Comparison of ENCODE assay signal across 16 cellular contexts in genomic region chr17:64083093-64083492, GRCh38. TPM values are rescaled to one million over a fixed set of nuclear protein-coding genes. Genes with fewer than 3 reads are reported as not detected.
DNase-seq lines count a peak whose midpoint lies in the region; ATAC-seq and TF ChIP-seq lines count a peak whose summit lies in the region.
"Had no signal": no experiment of that assay in that cellular context is flagged by ENCODE, and none has a peak within 500 bp of the region (broad histone marks: within the 10 kb centered on the region; RNA-seq: fewer than 3 reads in every experiment).

No MANE protein-coding gene starts in this region.

- intact Hi-C loops in activated CD4-positive, alpha-beta T cell treated with anti-CD3 and anti-CD28 coated beads for 36 hours (cut with DNase I, micrococcal nuclease) = loop anchor here in 1 of 2 experiments (2.0 to 5.0 kb wide), 2 partner anchors 16 to 49 kb away; partner anchors contain the start of gene ERN1
- intact Hi-C loops in Panc1 (cut with micrococcal nuclease; ENCODE audit: unreplicated experiment) = no loop called here

- H3K27me3 Mint-ChIP-seq in activated CD4-positive, alpha-beta T cell treated with anti-CD3 and anti-CD28 coated beads for 36 hours = no peaks in the 10 kb centered on the region
- H3K27me3 Mint-ChIP-seq in stimulated activated naive CD8-positive, alpha-beta T cell treated with anti-CD3 and anti-CD28 coated beads, Interleukin-15, amount 100 ng/mL, for 72 hours = no peaks in the 10 kb centered on the region
- H3K27me3 Mint-ChIP-seq: T-cell had no signal

- no peaks in the 10 kb centered on the region for H3K27me3 ChIP-seq in Panc1 (ENCODE audit: control insufficient read depth, insufficient read depth, low read length)
- no peaks in the 10 kb centered on the region for H3K27me3 ChIP-seq in foreskin keratinocyte
- H3K27me3 ChIP-seq: cardiac muscle cell, heart left ventricle had no signal

- in situ Hi-C loops in Panc1 (cut with HindIII; ENCODE audit: low pct_unique_long_range_greater_than_20kb, low sequenced_read_pairs) = no loop called here

- H3K27ac ChIP-seq in Panc1 (ENCODE audit: low read length) (peak overlapping the region; percentile 84; the same call in 1 of the 2 replicates), foreskin keratinocyte (peak overlapping the region; percentile 18)
- H3K27ac ChIP-seq: cardiac muscle cell had no signal

- H3K4me3 Mint-ChIP-seq in activated CD4-positive, alpha-beta T cell treated with anti-CD3 and anti-CD28 coated beads for 36 hours = peak overlapping the region; percentile 56
- peak overlapping the region; percentile 82 to 84 for H3K4me3 Mint-ChIP-seq in stimulated activated naive CD8-positive, alpha-beta T cell treated with anti-CD3 and anti-CD28 coated beads, Interleukin-15, amount 100 ng/mL, for 72 hours

- POLR2A ChIA-PET in activated CD4-positive, alpha-beta T cell treated with anti-CD3 and anti-CD28 coated beads for 36 hours (lab: Charles Lee) = interaction anchor here (0.9 kb wide), 1 partner anchor 48 kb away, joined by 5 read pairs; no protein-coding TSS in a partner anchor
- POLR2A ChIA-PET in Panc1 (lab: Charles Lee) = no interaction called here

- no peaks in the 10 kb centered on the region for H3K36me3 ChIP-seq in Panc1 (ENCODE audit: control insufficient read depth, insufficient read depth, low read length)
- H3K36me3 ChIP-seq: cardiac muscle cell, HAP-1 had no signal

- ATAC-seq in activated CD4-positive, alpha-beta T cell treated with anti-CD3 and anti-CD28 coated beads for 36 hours = no peak
- ATAC-seq in Panc1 (no peak), foreskin keratinocyte (no peak)
- no peak for ATAC-seq in stimulated activated naive CD8-positive, alpha-beta T cell treated with anti-CD3 and anti-CD28 coated beads, Interleukin-15, amount 100 ng/mL, for 72 hours
- no peak for ATAC-seq in activated CD4-positive, CD25-positive, alpha-beta regulatory T cell treated with anti-CD3 and anti-CD28 coated beads, Interleukin-2, amount 50 U/mL, for 24 hours

- no peak overlapping the region for H3K27ac Mint-ChIP-seq in activated CD4-positive, alpha-beta T cell treated with anti-CD3 and anti-CD28 coated beads for 36 hours
- no peak overlapping the region for H3K27ac Mint-ChIP-seq in stimulated activated naive CD8-positive, alpha-beta T cell treated with anti-CD3 and anti-CD28 coated beads, Interleukin-15, amount 100 ng/mL, for 72 hours
- H3K27ac Mint-ChIP-seq: T-cell had no signal

- no peak overlapping the region for H3K4me3 ChIP-seq in Panc1 (ENCODE audit: low read depth in 2 of 2, low read length in 2 of 2)
- H3K4me3 ChIP-seq: cardiac muscle cell, HAP-1, heart left ventricle had no signal

- peaks cover 31% of the 10 kb centered on the region for H3K4me1 Mint-ChIP-seq in activated CD4-positive, alpha-beta T cell treated with anti-CD3 and anti-CD28 coated beads for 36 hours
- H3K4me1 Mint-ChIP-seq in stimulated activated naive CD8-positive, alpha-beta T cell treated with anti-CD3 and anti-CD28 coated beads, Interleukin-15, amount 100 ng/mL, for 72 hours = peaks cover 44% of the 10 kb centered on the region

- CTCF ChIA-PET in activated CD4-positive, alpha-beta T cell treated with anti-CD3 and anti-CD28 coated beads for 36 hours (lab: Charles Lee) = interaction anchor here (1.0 to 5.8 kb wide), 6 partner anchors 10 to 54 kb away, joined by 3 to 30 read pairs (median 4); no protein-coding TSS in a partner anchor
- CTCF ChIA-PET in Panc1 (lab: Charles Lee) = interaction anchor here (0.8 kb wide), 1 partner anchor 13 kb away, joined by 3 read pairs; no protein-coding TSS in a partner anchor

- H3K4me1 ChIP-seq in Panc1 (ENCODE audit: control insufficient read depth, insufficient read depth, low read length) = peaks cover 28% of the 10 kb centered on the region
- H3K4me1 ChIP-seq in foreskin keratinocyte = peaks cover 18% of the 10 kb centered on the region

- TF ChIP-seq CTCF in Panc1 (IDR thresholded peaks at IDR 0.05) = no peak
- TF ChIP-seq CTCF in foreskin keratinocyte (conservative IDR thresholded peaks at IDR 0.05) = no peak

- no peaks in the 10 kb centered on the region for H3K9me3 Mint-ChIP-seq in activated CD4-positive, alpha-beta T cell treated with anti-CD3 and anti-CD28 coated beads for 36 hours (ENCODE audit: low read depth)
- H3K9me3 Mint-ChIP-seq in stimulated activated naive CD8-positive, alpha-beta T cell treated with anti-CD3 and anti-CD28 coated beads, Interleukin-15, amount 100 ng/mL, for 72 hours = no peaks in the 10 kb centered on the region
- H3K9me3 Mint-ChIP-seq: T-cell had no signal

- H3K36me3 Mint-ChIP-seq in activated CD4-positive, alpha-beta T cell treated with anti-CD3 and anti-CD28 coated beads for 36 hours (ENCODE audit: low read depth) = peaks cover 24% of the 10 kb centered on the region

- H3K9me3 ChIP-seq in Panc1 (ENCODE audit: control insufficient read depth, insufficient read depth, low read depth, low read length) = no peaks in the 10 kb centered on the region
- H3K9me3 ChIP-seq: HAP-1, heart left ventricle had no signal

- DNase-seq in activated CD4-positive, alpha-beta T cell treated with anti-CD3 and anti-CD28 coated beads for 36 hours = no peak
- no peak for DNase-seq in activated CD4-positive, alpha-beta T cell treated with anti-CD3 and anti-CD28 coated beads, Interleukin-2, amount 50 U/mL, for 4 hours
- DNase-seq in Panc1 (ENCODE audit: low read depth, low spot score) (no peak), foreskin keratinocyte (no peak), NCI-H1417 (lab: John Stamatoyannopoulos, UW) (no peak)
- no peak for DNase-seq in stimulated activated naive CD8-positive, alpha-beta T cell treated with anti-CD3 and anti-CD28 coated beads, Interleukin-15, amount 100 ng/mL, for 72 hours
- no peak for DNase-seq in activated CD4-positive, CD25-positive, alpha-beta regulatory T cell treated with anti-CD3 and anti-CD28 coated beads, Interleukin-2, amount 50 U/mL, for 72 hours
- DNase-seq: DMS153, heart left ventricle, kidney glomerular epithelial cell, NCI-H2227 treated with DMSO at 0.1 percent for 48 hours, substantia nigra, T-cell had no signal

- BruUV-seq in Panc1 (replicated peaks; lab: Mats Ljungman, UMichigan) = no TSS peak

RNA-seq across cellular contexts. Expression of gene ERN1, which starts 46.9 kb away (rescaled TPM):
- total RNA-seq in activated CD4-positive, alpha-beta T cell treated with anti-CD3 and anti-CD28 coated beads for 36 hours = 10 to 100 TPM; 23.7 to 26.8 TPM
- 12.1 TPM for total RNA-seq in Panc1 (2021; ENCODE audit: unreplicated experiment)
- 4.7 TPM for polyA plus RNA-seq in Panc1 (2012; ENCODE audit: insufficient read length)
- 5.1 and 5.3 TPM in 2 replicates for total RNA-seq in foreskin keratinocyte
- 1.6 and 1.7 TPM in 2 replicates for polyA plus RNA-seq in foreskin keratinocyte
